ENCODE assay signal across 8 cellular contexts in genomic region chr9:129665008-129665771, GRCh38. TPM values are rescaled to one million over a fixed set of nuclear protein-coding genes. Genes with fewer than 3 reads are reported as not detected.
DNase-seq lines count a peak whose midpoint lies in the region; ATAC-seq lines count a peak whose summit lies in the region.

TSS of gene PRRX2 (plus strand) at chr9:129665647. CDS start at chr9:129665868, 221 bp downstream.

- intact Hi-C loops in left ventricle myocardium superior (cut with micrococcal nuclease): no loop called here

- DNase-seq in NCI-H1417 (lab: John Stamatoyannopoulos, UW) (peak in 2 of 3 experiments; percentile 27 to 29), NCI-H1417 treated with DMSO at 0.1 percent for 48 hours (lab: John Stamatoyannopoulos, UW) (no peak), activated T-helper 1 cell treated with Interleukin-2 at 50 U/mL for 16 hours (ENCODE audit: low read depth) (peak; percentile 2), left ventricle myocardium superior (no peak), RPMI8226 (no peak)
- DNase-seq in stimulated activated CD4-positive, alpha-beta T cell treated with anti-CD3 and anti-CD28 coated beads, Interleukin-15, amount 100 ng/mL, for 24 hours: peak; percentile 69

- peak; percentile 69 for ATAC-seq in left ventricle myocardium superior
- ATAC-seq in GM19324 (IDR thresholded peaks at IDR 0.05; ENCODE audit: low FRiP score, unreplicated experiment): no peak
- no peak for ATAC-seq in GM19452 (IDR thresholded peaks at IDR 0.05; ENCODE audit: unreplicated experiment)

RNA-seq across cellular contexts. Expression of gene PRRX2, which starts in this region (rescaled TPM):
- 0.20 TPM for total RNA-seq in left ventricle myocardium superior

Comparison
In these comparisons a context has a peak if more than half of its experiments do, and no peak if none do; other contexts are left out.
1. DNase-seq: peak in NCI-H1417 (2 of 3), activated T-helper 1 cell treated with Interleukin-2 at 50 U/mL for 16 hours (single experiment) and stimulated activated CD4-positive, alpha-beta T cell treated with anti-CD3 and anti-CD28 coated beads, Interleukin-15, amount 100 ng/mL, for 24 hours (single experiment); none in NCI-H1417 treated with DMSO at 0.1 percent for 48 hours (single experiment), left ventricle myocardium superior (single experiment) and RPMI8226 (single experiment).
2. Peak in ATAC-seq in left ventricle myocardium superior; RNA of the gene not detected or under 1 TPM.